25 cellular contexts compared by ENCODE assay signal in genomic region chr6:139068846-139069245, GRCh38.
"Had no signal": no experiment of that assay in that cellular context is flagged by ENCODE, and none has a peak within 500 bp of the region (broad histone marks: within the 10 kb centered on the region; RNA-seq: fewer than 3 reads in every experiment).

No MANE protein-coding gene starts in this region.

- H3K36me3 ChIP-seq: colonic mucosa, esophagus squamous epithelium, gastroesophageal sphincter, heart left ventricle, left lung, lower lobe of right lung had no signal

- H3K9me3 ChIP-seq: colonic mucosa, esophagus squamous epithelium, gastroesophageal sphincter, heart left ventricle, left lung, lower lobe of right lung, mucosa of descending colon had no signal

- H3K4me1 ChIP-seq: colonic mucosa, gastroesophageal sphincter, left lung, lower lobe of right lung had no signal

- DNase-seq: colonic mucosa; cortex of kidney; effector CD8-positive, alpha-beta T cell; effector memory CD8-positive, alpha-beta T cell; endodermal cell; erythroblast; esophagus squamous epithelium; foreskin fibroblast; heart left ventricle; hypothalamus; immature natural killer cell; left cardiac atrium; left lung; left ventricle myocardium superior; lower lobe of right lung; mesenchymal stem cell; mucosa of descending colon; naive B cell; naive thymus-derived CD8-positive, alpha-beta T cell had no signal

- H3K27me3 ChIP-seq: colonic mucosa, esophagus squamous epithelium, gastroesophageal sphincter, heart left ventricle, hepatocyte, left lung had no signal

- H3K27ac ChIP-seq: colonic mucosa, epithelial cell of prostate, esophagus squamous epithelium, gastroesophageal sphincter, heart left ventricle, hepatocyte, left lung, lower lobe of right lung had no signal

- FAIRE-seq: frontal cortex, keratinocyte had no signal

- ATAC-seq: effector memory CD8-positive, alpha-beta T cell; esophagus mucosa; gastroesophageal sphincter; heart left ventricle; left cardiac atrium; left lung; left ventricle myocardium superior; lower lobe of right lung; mucosa of descending colon; naive thymus-derived CD8-positive, alpha-beta T cell had no signal

- H3K4me3 ChIP-seq: colonic mucosa, esophagus squamous epithelium, gastroesophageal sphincter, heart left ventricle, hepatocyte, left lung, lower lobe of right lung, mucosa of descending colon had no signal
